9 cellular contexts compared by ENCODE assay signal in genomic region chr4:42151568-42152506, GRCh38. TPM values are rescaled to one million over a fixed set of nuclear protein-coding genes. Genes with fewer than 3 reads are reported as not detected.
DNase-seq lines count a peak whose midpoint lies in the region; ATAC-seq, FAIRE-seq and TF ChIP-seq lines count a peak whose summit lies in the region.
"Had no signal": no experiment of that assay in that cellular context is flagged by ENCODE, and none has a peak within 500 bp of the region (broad histone marks: within the 10 kb centered on the region; RNA-seq: fewer than 3 reads in every experiment).

No MANE protein-coding gene starts in this region.

- peaks cover 18% of the 10 kb centered on the region; the same call in 1 of the 2 replicates for H3K23me2 ChIP-seq in H1 (ENCODE audit: low read depth, low read length)

- no peak overlapping the region for H2AFZ ChIP-seq in H1 (ENCODE audit: low read length)

- TF ChIP-seq POLR2A in H1 (IDR thresholded peaks at IDR 0.05; ENCODE audit: control extremely low read depth in 1 of 2, low read depth in 2 of 2, low read length in 2 of 2): no peak

- H3K4ac ChIP-seq in H1 (replicated peaks; ENCODE audit: insufficient read length, low read depth, low read length): no peak overlapping the region

- no peak for FAIRE-seq in H1 (lab: Jason Lieb, UNC)

- peak overlapping the region; percentile 74; the same call in 1 of the 2 replicates for H4K8ac ChIP-seq in H1 (ENCODE audit: extremely low read depth, insufficient read depth, low read length)

- H3K23ac ChIP-seq in H1 (ENCODE audit: insufficient read length): no peak overlapping the region

- CTCF ChIA-PET in H1 (lab: Charles Lee; ENCODE audit: partially characterized antibody): interaction anchor here (0.6 to 1.1 kb wide), 4 partner anchors 43 to 388 kb away, joined by 3 read pairs; no protein-coding TSS in a partner anchor

- H2BK12ac ChIP-seq in H1 (ENCODE audit: low read depth, low read length): no peak overlapping the region

- H2BK20ac ChIP-seq in H1 (ENCODE audit: low read length): no peak overlapping the region

- no peaks in the 10 kb centered on the region for H3K9me3 ChIP-seq in H1 (ENCODE audit: insufficient read depth in 2 of 2, low read depth in 1 of 2, low read length in 1 of 2)
- H3K9me3 ChIP-seq: SJSA1 had no signal

- H4K5ac ChIP-seq in H1 (ENCODE audit: insufficient read length, low read depth, low read length): peak overlapping the region; percentile 55

- peaks cover 0 to 22% (median 16%) of the 10 kb centered on the region in 4 experiments; a peak in 6 of 7 replicates for H3K27me3 ChIP-seq in H1 (replicated peaks in 1 of 4; ENCODE audit: control insufficient read depth in 3 of 4, extremely low read depth in 1 of 4, insufficient read depth in 3 of 4, low read length in 3 of 4)

- H3K79me1 ChIP-seq in H1 (ENCODE audit: low read depth, low read length): 0 out of 2 replicates have a peak, but pooled peaks cover 4% of the 10 kb centered on the region

- no peak overlapping the region for H3K27ac ChIP-seq in H1 (ENCODE audit: low read depth, low read length)
- H3K27ac ChIP-seq: SJSA1 had no signal

- TF ChIP-seq CTCF in H1 (IDR thresholded peaks at IDR 0.05; ENCODE audit: control extremely low read depth in 1 of 3, insufficient read depth in 1 of 3, low read depth in 1 of 3, low read length in 3 of 3): no peak
- TF ChIP-seq CTCF in omental fat pad (IDR thresholded peaks at IDR 0.05): no peak

- peak overlapping the region; percentile 48 for H3K56ac ChIP-seq in H1 (replicated peaks; ENCODE audit: insufficient read length, low read depth, low read length)

- H3K36me3 ChIP-seq in H1 (ENCODE audit: control insufficient read depth in 2 of 4, insufficient read depth in 4 of 4, low read length in 3 of 4): no peaks in the 10 kb centered on the region
- H3K36me3 ChIP-seq: SJSA1 had no signal

- H2AK5ac ChIP-seq in H1 (ENCODE audit: low read depth, low read length): no peak overlapping the region

- H2BK15ac ChIP-seq in H1 (ENCODE audit: low read length): no peak overlapping the region

- ATAC-seq in GM19395 (IDR thresholded peaks at IDR 0.05; ENCODE audit: unreplicated experiment) (peak; percentile 59), HG03439 (IDR thresholded peaks at IDR 0.05; ENCODE audit: unreplicated experiment) (peak; percentile 57), omental fat pad (ENCODE audit: low FRiP score) (peak; percentile 20)

- no peak overlapping the region for H4K91ac ChIP-seq in H1 (replicated peaks; ENCODE audit: insufficient read length, low read length)

- POLR2A ChIA-PET in H1 (lab: Charles Lee; ENCODE audit: partially characterized antibody): interaction anchor here (0.8 to 1.3 kb wide), 5 partner anchors 10 to 194 kb away, joined by 3 to 5 read pairs (median 4); no protein-coding TSS in a partner anchor

- no peak for TF ChIP-seq EP300 in H1 (IDR thresholded peaks at IDR 0.05; ENCODE audit: borderline replicate concordance in 1 of 2, low read depth in 2 of 2, low read length in 2 of 2)

- H3K4me2 ChIP-seq in H1 (ENCODE audit: insufficient read depth in 1 of 2, low read depth in 2 of 2, low read length in 2 of 2): peak overlapping the region; percentile 76 to 84

- no peak overlapping the region; the same call in 1 of the 2 replicates for H2BK5ac ChIP-seq in H1 (ENCODE audit: low read depth, low read length)

- peaks cover 0 to 41% of the 10 kb centered on the region in 2 experiments; a peak in 2 of 4 replicates for H3K79me2 ChIP-seq in H1 (ENCODE audit: control insufficient read depth in 1 of 2, insufficient read depth in 2 of 2, low read length in 2 of 2)

- H3K9ac ChIP-seq in H1 (replicated peaks in 1 of 4; ENCODE audit: extremely low read depth in 1 of 4, low read depth in 3 of 4, low read length in 3 of 4): peak overlapping the region in 3 of 4 experiments; percentile 29 to 65 (median 54); a peak in 3 of 7 replicates

- no peak for TF ChIP-seq RAD21 in H1 (IDR thresholded peaks at IDR 0.05 in 1 of 2, conservative IDR thresholded peaks at IDR 0.05 in 1 of 2; ENCODE audit: low read depth in 2 of 2, low read length in 2 of 2)

- H4K20me1 ChIP-seq in H1 (replicated peaks in 1 of 2; ENCODE audit: control insufficient read depth in 1 of 2, insufficient read depth in 2 of 2, low read length in 2 of 2): peaks cover 4 to 6% of the 10 kb centered on the region in 2 experiments

- peak overlapping the region; percentile 68; the same call in 1 of the 2 replicates for H3K18ac ChIP-seq in H1 (ENCODE audit: extremely low read depth, low read length)

- peak overlapping the region; percentile 56 to 66 (median 66) for H3K4me3 ChIP-seq in H1 (ENCODE audit: extremely low read depth in 1 of 4, insufficient read depth in 2 of 4, low read depth in 3 of 4, low read length in 4 of 4)
- H3K4me3 ChIP-seq: SJSA1 had no signal

- peak; percentile 26 for DNase-seq in DMS 273 treated with DMSO at 0.1 percent for 48 hours (lab: John Stamatoyannopoulos, UW)
- peak; percentile 50 for DNase-seq in SKM-1 treated with dmso at 0.1 percent for 144 hours (lab: John Stamatoyannopoulos, UW; ENCODE audit: unreplicated experiment)
- peak; percentile 61 to 89 for DNase-seq in H1 (ENCODE audit: low read depth in 1 of 2, low spot score in 2 of 2)
- DNase-seq in omental fat pad (ENCODE audit: low spot score): no peak
- DNase-seq in inferior parietal cortex (ENCODE audit: extremely low spot score): no peak
- no peak for DNase-seq in HPDE6-E6E7 (ENCODE audit: extremely low spot score)

- H2BK120ac ChIP-seq in H1 (replicated peaks; ENCODE audit: low read depth, low read length): no peak overlapping the region

- H3K4me1 ChIP-seq in H1 (replicated peaks in 1 of 4; ENCODE audit: control insufficient read depth in 3 of 4, insufficient read depth in 4 of 4, low read length in 3 of 4): peaks cover 0 to 9% (median 1%) of the 10 kb centered on the region in 4 experiments; a peak in 4 of 7 replicates
- H3K4me1 ChIP-seq: SJSA1 had no signal

- 2% methylated on average over 75 of the region's 122 CpGs; no CpG with 5 or more reads in 1 of the 2 experiments for WGBS in H1 (ENCODE audit: extremely low coverage in 1 of 2, insufficient coverage in 1 of 2, insufficient read length in 1 of 2, insufficient replicate concordance in 2 of 2, low coverage in 1 of 2, low lambda C conversion rate in 2 of 2, missing lambda C conversion rate in 1 of 2), 2 experiments

- H3K14ac ChIP-seq in H1 (ENCODE audit: insufficient read length): no peak overlapping the region

TF ChIP-seq in H1, 55 proteins besides CTCF, POLR2A, EP300 and RAD21 (continues in another document):
- TF ChIP-seq RBBP5 (IDR thresholded peaks at IDR 0.05; ENCODE audit: borderline replicate concordance, low read depth, low read length) (peak; percentile 88; the same call in 1 of the 2 replicates), TCF12 (IDR thresholded peaks at IDR 0.05; ENCODE audit: low read depth, low read length) (no peak), ZNF274 (IDR thresholded peaks at IDR 0.05; ENCODE audit: borderline replicate concordance, extremely low read depth, low read length) (no peak), CEBPB (IDR thresholded peaks at IDR 0.05; ENCODE audit: low read depth, low read length) (no peak), PHF8 (conservative IDR thresholded peaks at IDR 0.05; ENCODE audit: low read depth, low read length) (peak; percentile 9; the same call in 1 of the 2 replicates), CHD2 (IDR thresholded peaks at IDR 0.05; ENCODE audit: low read length) (peak; percentile 10; the same call in 1 of the 2 replicates), KDM4A (IDR thresholded peaks at IDR 0.05; ENCODE audit: low read depth, low read length, severe bottlenecking) (peak; percentile 89), TBP (IDR thresholded peaks at IDR 0.05; ENCODE audit: low read depth, low read length) (no peak), ASH2L (IDR thresholded peaks at IDR 0.05; ENCODE audit: low read length) (no peak), JUN (IDR thresholded peaks at IDR 0.05; ENCODE audit: low read depth, low read length) (no peak), EGR1 (IDR thresholded peaks at IDR 0.05; ENCODE audit: borderline replicate concordance, low read depth, low read length) (peak; percentile 75; the same call in 1 of the 2 replicates), TAF7 (optimal IDR thresholded peaks at IDR 0.05; ENCODE audit: borderline replicate concordance, low read depth, low read length) (no peak), MAX (IDR thresholded peaks at IDR 0.05) (peak; percentile 77), RFX5 (IDR thresholded peaks at IDR 0.05; ENCODE audit: borderline replicate concordance, low read depth, low read length) (no peak), POLR2AphosphoS5 (IDR thresholded peaks at IDR 0.05; ENCODE audit: low read depth, low read length) (no peak), KDM1A (IDR thresholded peaks at IDR 0.05; ENCODE audit: borderline replicate concordance, low read length) (no peak), RXRA (IDR thresholded peaks at IDR 0.05; ENCODE audit: insufficient read depth, low read depth, low read length) (no peak), SP2 (IDR thresholded peaks at IDR 0.05; ENCODE audit: low read length) (peak; percentile 22; the same call in 1 of the 2 replicates), SAP30 (IDR thresholded peaks at IDR 0.05; ENCODE audit: insufficient read depth, insufficient replicate concordance, low read length) (no peak), SUZ12 (IDR thresholded peaks at IDR 0.05; ENCODE audit: low read length) (0 out of 2 replicates have a peak, but pooled peaks have one; percentile 31)
- TF ChIP-seq, protein P1, sequence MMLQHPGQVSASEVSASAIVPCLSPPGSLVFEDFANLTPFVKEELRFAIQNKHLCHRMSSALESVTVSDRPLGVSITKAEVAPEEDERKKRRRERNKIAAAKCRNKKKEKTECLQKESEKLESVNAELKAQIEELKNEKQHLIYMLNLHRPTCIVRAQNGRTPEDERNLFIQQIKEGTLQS (IDR thresholded peaks at IDR 0.05; ENCODE audit: insufficient read depth, low read depth, low read length): no peak

RNA-seq across cellular contexts. Expression of gene BEND4, which starts 0.6 kb away (rescaled TPM):
- 42.9 and 45.4 TPM in 2 replicates for total RNA-seq in H1 (2021; fragmentation: NEBNext Ultra II Directional; extraction: Animal tissue kit (Norgen Biotek cat#: 25700))
- polyA plus RNA-seq in H1 (2011; rRNA removed): 10.0 and 12.2 TPM in 2 replicates
- polyA plus RNA-seq in H1 (2011; cell fraction: cytosol; rRNA removed): 13.4 TPM
- 8.6 TPM for polyA plus RNA-seq in H1 (2011; cell fraction: nucleus; rRNA removed)
- polyA plus RNA-seq in H1 (2012, experiment 1 of 2): 9.4 to 16.3 TPM (median 14.6 TPM) in 4 replicates
- 1.2 TPM for polyA plus RNA-seq in H1 (2012, experiment 2 of 2)
- 14.4 TPM for polyA plus RNA-seq in H1 (2013, experiment 1 of 2)
- 14.2 TPM for polyA plus RNA-seq in H1 (2013, experiment 2 of 2)
- polyA minus RNA-seq in H1 (2011; rRNA and poly(A)+ RNA removed): 40.7 and 44.5 TPM in 2 replicates
- polyA minus RNA-seq in H1 (2011; cell fraction: cytosol; rRNA and poly(A)+ RNA removed): 24.5 TPM
- polyA minus RNA-seq in H1 (2011; cell fraction: nucleus; rRNA and poly(A)+ RNA removed): 30.7 TPM
- under 1 TPM in 3 of 4 donors, not detected in 1; 0.16 to 0.28 (median 0.25) TPM for total RNA-seq in omental fat pad
- total RNA-seq: SJSA1 had no signal

Comparison
In these comparisons a context has a peak if more than half of its experiments do, and no peak if none do; other contexts are left out.
1. DNase-seq: peak in DMS 273 treated with DMSO at 0.1 percent for 48 hours (single experiment), SKM-1 treated with dmso at 0.1 percent for 144 hours (single experiment) and H1 (2 of 2); none in omental fat pad (single experiment), inferior parietal cortex (single experiment) and HPDE6-E6E7 (single experiment).
2. RNA of gene BEND4, which starts 0.6 kb away (total RNA-seq): 42.9 to 45.4 TPM in H1; 0.16 to 0.28 TPM in omental fat pad; every median in the first group is over 10 times any median in the second.
3. Peak in every context shown above with its lines, with median percentiles within 50 percentile points of each other: ATAC-seq.